In the genomic region with DNA sequence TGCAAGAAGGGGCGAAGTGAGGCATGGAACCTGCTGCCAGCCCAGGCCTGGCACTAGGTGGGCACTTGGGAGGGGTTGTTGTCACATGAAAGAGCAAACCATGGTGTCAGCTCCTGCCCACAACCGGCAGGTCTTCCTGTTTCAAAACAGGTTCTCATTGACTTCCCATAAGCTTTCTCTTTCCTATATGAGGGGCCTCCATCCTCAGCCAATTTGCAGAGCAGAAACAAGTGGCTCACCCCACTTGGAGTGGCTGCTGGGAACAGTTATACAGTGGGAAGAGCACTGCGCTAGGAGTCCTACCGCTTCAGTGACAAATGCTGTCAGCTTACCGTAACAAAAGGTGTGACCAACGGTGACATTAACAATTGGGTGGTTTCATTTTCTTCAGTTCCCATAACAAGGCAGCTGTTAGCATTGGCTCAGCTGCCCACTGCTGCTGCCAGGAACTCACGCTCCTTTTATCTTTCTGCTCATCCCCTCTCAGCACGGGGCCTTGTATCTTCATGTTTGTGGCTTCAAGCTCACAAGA, we compare ENCODE assay signal across 1 cellular context.
TF ChIP-seq lines count a peak whose summit lies in the region.

No MANE protein-coding gene starts in this region.

TF ChIP-seq in K562, 482 proteins besides CTCF, POLR2A, EP300 and RAD21:
- TF ChIP-seq RBM25 (IDR thresholded peaks at IDR 0.05; ENCODE audit: low read depth, low read length, severe bottlenecking) (peak; percentile 49), SMARCA5 (IDR thresholded peaks at IDR 0.05) (0 out of 2 replicates have a peak, but pooled peaks have one; percentile 38), NFYB (IDR thresholded peaks at IDR 0.05; ENCODE audit: extremely low read depth, insufficient read length) (no peak)
